In the genomic region with DNA sequence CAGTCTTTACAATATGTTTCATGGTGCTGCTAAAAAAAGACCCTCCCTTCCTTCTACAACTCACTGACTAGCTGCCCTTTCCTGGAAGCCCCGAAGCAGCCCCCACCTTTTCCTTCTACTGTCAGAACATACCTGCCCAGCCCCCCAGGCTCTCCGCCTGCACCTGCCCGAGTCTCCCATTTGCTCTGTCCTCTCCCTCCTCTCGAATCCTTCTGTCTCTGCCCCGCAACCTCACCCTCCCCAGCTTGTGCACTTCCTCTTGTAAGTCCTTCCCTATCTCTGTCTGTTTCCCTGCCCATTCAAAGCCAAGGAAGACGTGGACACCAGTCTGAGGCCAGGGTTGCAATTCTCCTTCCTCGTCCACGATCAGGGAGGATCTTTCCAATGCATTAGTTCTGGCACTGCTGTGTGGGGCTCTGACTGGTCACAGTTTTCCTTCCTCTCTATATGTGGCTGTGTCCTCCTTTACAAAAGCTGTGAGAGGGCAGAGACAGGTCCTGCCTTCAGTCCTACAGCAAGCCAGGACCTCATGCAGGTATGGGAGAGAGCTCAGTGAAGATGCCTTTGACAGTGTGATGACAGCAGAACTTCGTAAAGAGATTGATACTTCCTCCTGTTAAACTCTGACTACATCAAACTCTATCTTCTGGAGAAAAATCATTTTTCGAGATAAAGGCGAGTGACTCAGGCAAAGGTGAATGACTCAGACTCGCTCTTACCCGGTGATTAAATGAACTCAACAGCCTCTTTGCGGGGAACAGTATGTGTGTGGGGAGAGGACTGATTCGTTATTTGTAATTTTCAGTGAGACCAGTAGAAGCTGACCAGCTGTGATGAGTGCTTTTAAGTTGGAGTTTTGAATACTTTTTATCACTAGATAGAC, we compare ENCODE assay signal across 11 cellular contexts. TPM values are rescaled to one million over a fixed set of nuclear protein-coding genes. Genes with fewer than 3 reads are reported as not detected.
DNase-seq lines count a peak whose midpoint lies in the region; ATAC-seq and TF ChIP-seq lines count a peak whose summit lies in the region.
"Had no signal": no experiment of that assay in that cellular context is flagged by ENCODE, and none has a peak within 500 bp of the region (broad histone marks: within the 10 kb centered on the region; RNA-seq: fewer than 3 reads in every experiment).

No MANE protein-coding gene starts in this region.

- POLR2A ChIA-PET in PC-3 (lab: Charles Lee; ENCODE audit: unreplicated experiment): interaction anchor here (0.6 kb wide), 2 partner anchors 10 to 60 kb away, joined by 3 to 4 read pairs; no protein-coding TSS in a partner anchor

- intact Hi-C loops in PC-3 (cut with micrococcal nuclease): no loop called here

- H3K79me2 ChIP-seq in PC-3 (ENCODE audit: low read length): peaks cover 65% of the 10 kb centered on the region

- H3K27ac Mint-ChIP-seq in activated naive CD4-positive, alpha-beta T cell treated with anti-CD3 and anti-CD28 coated beads, Interleukin-2, amount 50 U/mL, for 72 hours: peak overlapping the region in 1 of 2 donors; percentile 48

- ATAC-seq in activated naive CD4-positive, alpha-beta T cell treated with anti-CD3 and anti-CD28 coated beads, Interleukin-2, amount 50 U/mL, for 72 hours: peak; percentile 94 to 95
- peak; percentile 91 for ATAC-seq in PC-3

- no peaks in the 10 kb centered on the region; the same call in 1 of the 2 replicates for H4K20me1 ChIP-seq in PC-3 (ENCODE audit: low read length)

- CTCF ChIA-PET in PC-3 (lab: Charles Lee): no interaction called here

- H3F3A ChIP-seq in PC-3 (ENCODE audit: low read length, unreplicated experiment): no peaks in the 10 kb centered on the region

- H3K27me3 ChIP-seq in PC-3 (ENCODE audit: low read length) (no peaks in the 10 kb centered on the region), duodenal mucosa (ENCODE audit: control insufficient read depth in 1 of 2, insufficient read depth in 2 of 2, low read length in 2 of 2) (no peaks in the 10 kb centered on the region), skeletal muscle satellite cell (ENCODE audit: control insufficient read depth, insufficient read depth, low read length) (peaks cover 14% of the 10 kb centered on the region)

- no peak overlapping the region for H2AFZ ChIP-seq in PC-3 (ENCODE audit: low read length)

- no peaks in the 10 kb centered on the region for H3K9me3 Mint-ChIP-seq in activated naive CD4-positive, alpha-beta T cell treated with anti-CD3 and anti-CD28 coated beads, Interleukin-2, amount 50 U/mL, for 72 hours

- H3K36me3 ChIP-seq in PC-3 (ENCODE audit: low read depth, low read length) (peaks cover 3% of the 10 kb centered on the region; the same call in 1 of the 2 replicates), duodenal mucosa (ENCODE audit: control insufficient read depth in 1 of 2, insufficient read depth in 2 of 2, low read length in 2 of 2) (peaks cover 0 to 3% of the 10 kb centered on the region in 2 donors), skeletal muscle satellite cell (ENCODE audit: insufficient read depth, low read length) (no peaks in the 10 kb centered on the region)
- H3K36me3 ChIP-seq: SJSA1 had no signal

- no peak for TF ChIP-seq CTCF in PC-3 (conservative IDR thresholded peaks at IDR 0.05; ENCODE audit: low read depth, low read length)

- no TSS peak for BruUV-seq in PC-3 (replicated peaks; lab: Mats Ljungman, UMichigan)

- peak overlapping the region; percentile 63 for H3K4me2 ChIP-seq in PC-3 (ENCODE audit: low read length)
- H3K4me2 ChIP-seq in skeletal muscle satellite cell (ENCODE audit: low read length): peak overlapping the region; percentile 46

- no peaks in the 10 kb centered on the region for H3K9me3 ChIP-seq in PC-3 (ENCODE audit: low read length)
- no peaks in the 10 kb centered on the region for H3K9me3 ChIP-seq in duodenal mucosa (ENCODE audit: control insufficient read depth in 1 of 2, low read length in 2 of 2)
- no peaks in the 10 kb centered on the region for H3K9me3 ChIP-seq in skeletal muscle satellite cell (replicated peaks; ENCODE audit: low read length)
- H3K9me3 ChIP-seq: SJSA1 had no signal

- H3K4me3 ChIP-seq in PC-3 (ENCODE audit: low read length) (peak overlapping the region; percentile 3; the same call in 1 of the 2 replicates), duodenal mucosa (ENCODE audit: low read depth in 1 of 2, low read length in 2 of 2) (peak overlapping the region; percentile 14 to 60), skeletal muscle satellite cell (ENCODE audit: low read length) (no peak overlapping the region)
- H3K4me3 ChIP-seq: SJSA1 had no signal

- H3K27ac ChIP-seq in PC-3 (ENCODE audit: low read length) (peak overlapping the region; percentile 69), duodenal mucosa (ENCODE audit: low read depth, low read length) (no peak overlapping the region)
- H3K27ac ChIP-seq: C4-2B, SJSA1 had no signal

- peaks cover 55% of the 10 kb centered on the region for H3K4me1 ChIP-seq in PC-3 (ENCODE audit: insufficient read depth, low read length)
- peaks cover 49 to 66% of the 10 kb centered on the region in 2 donors for H3K4me1 ChIP-seq in duodenal mucosa (ENCODE audit: control insufficient read depth in 1 of 2, insufficient read depth in 2 of 2, low read length in 2 of 2)
- H3K4me1 ChIP-seq in skeletal muscle satellite cell (ENCODE audit: control insufficient read depth, insufficient read depth, low read length): peaks cover 16% of the 10 kb centered on the region
- H3K4me1 ChIP-seq: SJSA1 had no signal

- H3K36me3 Mint-ChIP-seq in activated naive CD4-positive, alpha-beta T cell treated with anti-CD3 and anti-CD28 coated beads, Interleukin-2, amount 50 U/mL, for 72 hours: no peaks in the 10 kb centered on the region

- H3K9me2 ChIP-seq in PC-3 (replicated peaks; ENCODE audit: low read length): no peaks in the 10 kb centered on the region

- H3K9ac ChIP-seq in PC-3 (ENCODE audit: low read length): no peak overlapping the region
- no peak overlapping the region for H3K9ac ChIP-seq in duodenal mucosa (ENCODE audit: low read depth in 1 of 2, low read length in 2 of 2)
- H3K9ac ChIP-seq in skeletal muscle satellite cell (ENCODE audit: low read depth, low read length): no peak overlapping the region

- DNase-seq in activated naive CD4-positive, alpha-beta T cell treated with anti-CD3 and anti-CD28 coated beads, Interleukin-2, amount 50 U/mL, for 72 hours (ENCODE audit: low spot score in 2 of 2): no peak
- no peak for DNase-seq in activated naive CD4-positive, alpha-beta T cell treated with anti-CD3 and anti-CD28 coated beads, Interleukin-2, amount 50 U/mL, for 16 hours
- DNase-seq in PC-3 (peak; percentile 89), NCI-H2227 (lab: John Stamatoyannopoulos, UW; ENCODE audit: unreplicated experiment) (no peak), mesenteric fat pad (ENCODE audit: low spot score) (no peak), T1000 (lab: John Stamatoyannopoulos, UW) (no peak)
- DNase-seq: amygdala had no signal

RNA-seq across cellular contexts. Expression of a gene that starts 14.2 kb away (rescaled TPM):
- 10 to 100 TPM in 1 of 2 donors, under 1 TPM in 1; 0.82 to 15.8 TPM for total RNA-seq in activated naive CD4-positive, alpha-beta T cell treated with anti-CD3 and anti-CD28 coated beads, Interleukin-2, amount 50 U/mL, for 72 hours
- total RNA-seq in PC-3 (2014; rRNA removed): 25.9 and 26.5 TPM in 2 replicates
- total RNA-seq in skeletal muscle satellite cell (2012; rRNA removed): under 0.01 and 0.25 TPM in 2 replicates
- 17.1 TPM for total RNA-seq in mesenteric fat pad
- total RNA-seq: SJSA1 had no signal
